In the genomic region with DNA sequence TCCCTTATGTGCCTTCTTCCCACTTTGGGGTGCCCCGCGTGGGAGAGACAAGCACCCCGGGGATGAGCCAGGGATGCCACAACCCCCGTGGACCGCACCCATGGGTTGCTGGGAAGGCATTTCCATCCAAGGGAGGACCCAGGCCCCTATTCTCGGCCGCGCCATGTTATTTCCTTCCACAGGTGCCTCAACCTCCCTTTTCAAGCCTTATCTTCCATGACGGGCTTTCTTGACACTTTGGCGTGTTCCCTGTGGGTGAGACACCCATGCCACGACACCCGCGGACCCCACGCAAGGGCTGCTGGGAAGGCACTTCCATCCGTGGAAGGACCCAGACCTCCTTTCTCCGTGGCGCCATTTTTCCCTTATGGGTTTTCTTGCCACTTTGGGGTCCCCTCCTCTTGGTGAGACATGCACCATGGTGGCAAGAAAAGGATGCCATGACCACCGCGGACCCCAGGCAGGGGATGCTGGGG, we compare ENCODE assay signal across 15 cellular contexts.
DNase-seq lines count a peak whose midpoint lies in the region; ATAC-seq and TF ChIP-seq lines count a peak whose summit lies in the region.
"Had no signal": no experiment of that assay in that cellular context is flagged by ENCODE, and none has a peak within 500 bp of the region (broad histone marks: within the 10 kb centered on the region; RNA-seq: fewer than 3 reads in every experiment).

No MANE protein-coding gene starts in this region.

- no peak overlapping the region for H3K4me3 ChIP-seq in mesenchymal stem cell (ENCODE audit: insufficient read depth in 1 of 2, low read depth in 1 of 2, low read length in 2 of 2)
- no peak overlapping the region for H3K4me3 ChIP-seq in ascending aorta
- H3K4me3 ChIP-seq: MG63 had no signal

- H2AFZ ChIP-seq in mesenchymal stem cell (ENCODE audit: low read depth, low read length), result no peak overlapping the region

- in situ Hi-C loops in G401 (cut with HindIII; ENCODE audit: low sequenced_read_pairs), result no loop called here

- H2AK5ac ChIP-seq in mesenchymal stem cell (ENCODE audit: low read length, severe bottlenecking), result no peak overlapping the region

- no peak overlapping the region for H3K18ac ChIP-seq in mesenchymal stem cell (ENCODE audit: low read depth in 1 of 2, low read length in 2 of 2)

- H3K4me2 ChIP-seq in mesenchymal stem cell (ENCODE audit: low read length, poor library complexity, severe bottlenecking), result no peak overlapping the region

- H3K9ac ChIP-seq in mesenchymal stem cell (ENCODE audit: low read length), result no peak overlapping the region

- no peak overlapping the region for H3K23ac ChIP-seq in mesenchymal stem cell (ENCODE audit: low read length in 2 of 2)

- H2BK12ac ChIP-seq in mesenchymal stem cell (ENCODE audit: low read length in 2 of 2), result no peak overlapping the region

- no peaks in the 10 kb centered on the region for H3K4me1 Mint-ChIP-seq in type B pancreatic cell (ENCODE audit: unreplicated experiment)
- H3K4me1 Mint-ChIP-seq: CD8-positive, alpha-beta memory T cell had no signal

- H3K27ac ChIP-seq in mesenchymal stem cell (ENCODE audit: low read length, poor library complexity, severe bottlenecking) (no peak overlapping the region), ascending aorta (no peak overlapping the region)
- H3K27ac ChIP-seq: 22Rv1 had no signal

- H2BK15ac ChIP-seq in mesenchymal stem cell (ENCODE audit: low read depth, poor library complexity, severe bottlenecking), result peak overlapping the region; percentile 4

- intact Hi-C loops in left ventricle myocardium superior (cut with micrococcal nuclease), result no loop called here
- intact Hi-C loops in Right ventricle myocardium superior (cut with DNase I), result no loop called here
- intact Hi-C loops in ascending aorta (cut with DNase I), result no loop called here

- TF ChIP-seq CTCF in type B pancreatic cell (conservative IDR thresholded peaks at IDR 0.05), result no peak
- TF ChIP-seq CTCF in ascending aorta (IDR thresholded peaks at IDR 0.05), result no peak

- ATAC-seq in left ventricle myocardium superior (no peak), Right ventricle myocardium superior (ENCODE audit: poor library complexity) (no peak)
- ATAC-seq: PC-3 had no signal

- no peak overlapping the region for H3K4me3 Mint-ChIP-seq in type B pancreatic cell
- H3K4me3 Mint-ChIP-seq: CD8-positive, alpha-beta memory T cell; HFFc6 had no signal

- H3K9me3 Mint-ChIP-seq in type B pancreatic cell, result peaks cover 24% of the 10 kb centered on the region

- no peak overlapping the region for H3K14ac ChIP-seq in mesenchymal stem cell (ENCODE audit: low read length in 2 of 2)

- no peak overlapping the region for H4K8ac ChIP-seq in mesenchymal stem cell (ENCODE audit: low read length)

- H3K4ac ChIP-seq in mesenchymal stem cell (ENCODE audit: low read depth in 1 of 2, low read length in 2 of 2), result no peak overlapping the region

- H3K27me3 Mint-ChIP-seq in type B pancreatic cell, result no peaks in the 10 kb centered on the region

- H3K4me1 ChIP-seq in mesenchymal stem cell (ENCODE audit: control insufficient read depth, insufficient read depth, low read depth, low read length), result no peaks in the 10 kb centered on the region
- H3K4me1 ChIP-seq in ascending aorta, result no peaks in the 10 kb centered on the region

- H3K36me3 ChIP-seq in mesenchymal stem cell (ENCODE audit: control insufficient read depth in 1 of 2, insufficient read depth in 2 of 2, low read depth in 1 of 2, low read length in 2 of 2) (no peaks in the 10 kb centered on the region), ascending aorta (no peaks in the 10 kb centered on the region)
- H3K36me3 ChIP-seq: MG63 had no signal

- H4K91ac ChIP-seq in mesenchymal stem cell (ENCODE audit: low read length), result peak overlapping the region; percentile 34

- no peak overlapping the region for H2BK120ac ChIP-seq in mesenchymal stem cell (ENCODE audit: low read depth, low read length)

- no peaks in the 10 kb centered on the region for H3K27me3 ChIP-seq in mesenchymal stem cell (ENCODE audit: control insufficient read depth in 1 of 2, insufficient read depth in 1 of 2, low read length in 2 of 2)
- H3K27me3 ChIP-seq in ascending aorta, result no peaks in the 10 kb centered on the region
- H3K27me3 ChIP-seq: MG63 had no signal

- H2BK5ac ChIP-seq in mesenchymal stem cell (ENCODE audit: low read depth, low read length, poor library complexity, severe bottlenecking), result no peak overlapping the region

- H3K9me3 ChIP-seq in mesenchymal stem cell (ENCODE audit: control insufficient read depth, low read length) (peaks cover 6% of the 10 kb centered on the region), ascending aorta (peaks cover 0 to 8% of the 10 kb centered on the region in 2 donors)
- H3K9me3 ChIP-seq: MG63 had no signal

- WGBS in mesenchymal stem cell, result 85% methylated on average over 19 of the region's 19 CpGs

- peak; percentile 6 for DNase-seq in activated CD4-positive, alpha-beta T cell treated with anti-CD3 and anti-CD28 coated beads for 1 hour
- DNase-seq in activated CD4-positive, alpha-beta T cell treated with anti-CD3 and anti-CD28 coated beads, Interleukin-2, amount 50 U/mL, for 48 hours, result no peak
- peak; percentile 7 for DNase-seq in left ventricle myocardium superior
- DNase-seq in Right ventricle myocardium superior, result no peak
- DNase-seq in mesenchymal stem cell, result no peak
- DNase-seq in type B pancreatic cell (ENCODE audit: extremely low spot score, unreplicated experiment), result peak; percentile 59
- no peak for DNase-seq in G401 (ENCODE audit: low spot score)
- no peak for DNase-seq in ascending aorta (ENCODE audit: low spot score in 2 of 2)
- DNase-seq: CD8-positive, alpha-beta memory T cell; HFFc6; MG63; NCI-H1105; NCI-H1694 treated with DMSO at 0.1 percent for 48 hours; PC-3 had no signal

- H3K79me1 ChIP-seq in mesenchymal stem cell (replicated peaks; ENCODE audit: low read length, poor library complexity, severe bottlenecking), result no peaks in the 10 kb centered on the region

- H3K36me3 Mint-ChIP-seq in type B pancreatic cell, result no peaks in the 10 kb centered on the region
- H3K36me3 Mint-ChIP-seq: CD8-positive, alpha-beta memory T cell had no signal

- no peak overlapping the region for H3K27ac Mint-ChIP-seq in type B pancreatic cell
- H3K27ac Mint-ChIP-seq: CD8-positive, alpha-beta memory T cell; HFFc6 had no signal

Comparison
In these comparisons a context has a peak if more than half of its experiments do, and no peak if none do; other contexts are left out.
1. DNase-seq: peak in activated CD4-positive, alpha-beta T cell treated with anti-CD3 and anti-CD28 coated beads for 1 hour (single experiment), left ventricle myocardium superior (single experiment) and type B pancreatic cell (single experiment); none in activated CD4-positive, alpha-beta T cell treated with anti-CD3 and anti-CD28 coated beads, Interleukin-2, amount 50 U/mL, for 48 hours (0 of 2), Right ventricle myocardium superior (single experiment), mesenchymal stem cell (single experiment), G401 (single experiment) and ascending aorta (0 of 2).